Comparison of ENCODE assay signal across 24 cellular contexts in genomic region chr1:93997756-93998155, GRCh38.
"Had no signal": no experiment of that assay in that cellular context is flagged by ENCODE, and none has a peak within 500 bp of the region (broad histone marks: within the 10 kb centered on the region; RNA-seq: fewer than 3 reads in every experiment).

No MANE protein-coding gene starts in this region.

- H3K27ac ChIP-seq: WERI-Rb-1 had no signal

- ATAC-seq: activated CD8-positive, alpha-beta memory T cell treated with anti-CD3 and anti-CD28 coated beads, Interleukin-2, amount 10 ng/mL, durations not matched to agents 7 days and 5 days; activated naive CD8-positive, alpha-beta T cell treated with anti-CD3 and anti-CD28 coated beads, Interleukin-2, amount 50 U/mL, for 24 hours; PC-3 had no signal

- DNase-seq: activated CD4-positive, alpha-beta memory T cell treated with anti-CD3 and anti-CD28 coated beads, Interleukin-2, amount 10 ng/mL, durations not matched to agents 7 days and 5 days; activated CD4-positive, alpha-beta T cell treated with anti-CD3 and anti-CD28 coated beads for 1 hour; activated CD4-positive, alpha-beta T cell treated with anti-CD3 and anti-CD28 coated beads for 48 hours; activated CD4-positive, CD25-positive, alpha-beta regulatory T cell; activated CD8-positive, alpha-beta memory T cell treated with anti-CD3 and anti-CD28 coated beads for 24 hours; activated CD8-positive, alpha-beta memory T cell treated with anti-CD3 and anti-CD28 coated beads, Interleukin-2, amount 10 ng/mL, durations not matched to agents 7 days and 5 days; activated CD8-positive, alpha-beta memory T cell treated with anti-CD3 and anti-CD28 coated beads, Interleukin-2, amount 50 U/mL, for 48 hours; activated effector memory CD4-positive, alpha-beta T cell treated with Interleukin-2 at 50 U/mL for 16 hours; activated naive CD4-positive, alpha-beta T cell treated with anti-CD3 and anti-CD28 coated beads, Interleukin-2, amount 10 ng/mL, durations not matched to agents 7 days and 5 days; activated naive CD8-positive, alpha-beta T cell treated with anti-CD3 and anti-CD28 coated beads, Interleukin-2, amount 50 U/mL, for 24 hours; activated T-cell treated with anti-CD3 and anti-CD28 coated beads, Interleukin-2, amount 50 U/mL, for 48 hours; anterior cingulate cortex; central memory CD4-positive, alpha-beta T cell; Karpas-422; KBM-7; NCI-H1105; NCI-H1417 treated with DMSO at 0.1 percent for 48 hours; NCI-H187 treated with DMSO at 0.1 percent for 48 hours; NCI-H345; NCI-H524 treated with DMSO at 0.1 percent for 48 hours; PC-3; Right ventricle myocardium superior; T1000; WERI-Rb-1 had no signal

- H3K36me3 ChIP-seq: WERI-Rb-1 had no signal
